25 cellular contexts compared by ENCODE assay signal in the genomic region with DNA sequence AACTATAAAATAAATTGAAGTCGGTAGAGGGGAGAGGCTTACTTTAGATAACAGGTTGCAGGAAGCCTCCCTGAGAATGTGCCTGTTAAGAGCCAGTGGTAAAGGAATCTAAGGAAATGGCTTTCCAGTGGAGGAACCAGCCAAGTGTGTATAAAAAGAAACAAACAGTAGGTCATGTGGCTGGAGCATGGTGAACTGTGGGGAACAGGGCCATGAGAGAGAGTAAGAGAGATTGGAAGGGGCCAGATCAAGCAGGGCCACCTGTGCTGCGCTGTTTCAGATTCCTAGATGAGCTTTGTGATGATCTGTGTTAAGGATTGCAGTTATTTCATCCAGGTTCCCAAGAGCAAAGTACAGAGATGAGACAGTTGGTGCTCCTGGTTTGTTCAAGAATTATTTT.
DNase-seq lines count a peak whose midpoint lies in the region; ATAC-seq lines count a peak whose summit lies in the region.
"Had no signal": no experiment of that assay in that cellular context is flagged by ENCODE, and none has a peak within 500 bp of the region (broad histone marks: within the 10 kb centered on the region; RNA-seq: fewer than 3 reads in every experiment).

No MANE protein-coding gene starts in this region.

- ATAC-seq in Right ventricle myocardium inferior: peak; percentile 26
- ATAC-seq: K562, Panc1 had no signal

- in situ Hi-C loops in SK-MEL-5 (cut with HindIII; ENCODE audit: low pct_unique_long_range_greater_than_20kb, low sequenced_read_pairs): no loop called here

- intact Hi-C loops in Right ventricle myocardium inferior (cut with DNase I): no loop called here
- intact Hi-C loops in cardiac septum (cut with DNase I): no loop called here
- intact Hi-C loops in posterior cingulate gyrus (cut with DNase I): no loop called here

- DNase-seq in Right ventricle myocardium inferior (ENCODE audit: missing footprints) (no peak), cardiac septum (ENCODE audit: low spot score) (no peak), SK-MEL-5 (ENCODE audit: low read depth, low spot score) (peak; percentile 0), left kidney (ENCODE audit: low read depth, low spot score) (peak; percentile 42), renal cortical epithelial cell (ENCODE audit: low read depth) (peak; percentile 18), posterior cingulate gyrus (no peak), cortex of kidney (lab: John Stamatoyannopoulos, UW) (no peak)
- no peak for DNase-seq in stimulated activated CD4-positive, alpha-beta T cell treated with anti-CD3 and anti-CD28 coated beads, Interleukin-2, amount 100 ng/mL, for 24 hours
- DNase-seq: 8988T; ACHN; BE2C; Calu3; CD8-positive, alpha-beta memory T cell; DND-41; H9; Kasumi-1; NCI-H1092 treated with DMSO at 0.1 percent for 48 hours; NCI-H1436; NCI-H187 treated with DMSO at 0.1 percent for 48 hours; NCI-H446 treated with DMSO at 0.1 percent for 48 hours; NCI-H526 treated with DMSO at 0.1 percent for 48 hours; SIG-M5; SK-N-SH had no signal

Comparison
In these comparisons a context has a peak if more than half of its experiments do, and no peak if none do; other contexts are left out.
1. DNase-seq: peak in SK-MEL-5 (single experiment), left kidney (single experiment) and renal cortical epithelial cell (single experiment); none in Right ventricle myocardium inferior (single experiment), cardiac septum (single experiment), posterior cingulate gyrus (0 of 10), stimulated activated CD4-positive, alpha-beta T cell treated with anti-CD3 and anti-CD28 coated beads, Interleukin-2, amount 100 ng/mL, for 24 hours (0 of 2) and cortex of kidney (single experiment).